ENCODE assay signal across 8 cellular contexts in the genomic region with DNA sequence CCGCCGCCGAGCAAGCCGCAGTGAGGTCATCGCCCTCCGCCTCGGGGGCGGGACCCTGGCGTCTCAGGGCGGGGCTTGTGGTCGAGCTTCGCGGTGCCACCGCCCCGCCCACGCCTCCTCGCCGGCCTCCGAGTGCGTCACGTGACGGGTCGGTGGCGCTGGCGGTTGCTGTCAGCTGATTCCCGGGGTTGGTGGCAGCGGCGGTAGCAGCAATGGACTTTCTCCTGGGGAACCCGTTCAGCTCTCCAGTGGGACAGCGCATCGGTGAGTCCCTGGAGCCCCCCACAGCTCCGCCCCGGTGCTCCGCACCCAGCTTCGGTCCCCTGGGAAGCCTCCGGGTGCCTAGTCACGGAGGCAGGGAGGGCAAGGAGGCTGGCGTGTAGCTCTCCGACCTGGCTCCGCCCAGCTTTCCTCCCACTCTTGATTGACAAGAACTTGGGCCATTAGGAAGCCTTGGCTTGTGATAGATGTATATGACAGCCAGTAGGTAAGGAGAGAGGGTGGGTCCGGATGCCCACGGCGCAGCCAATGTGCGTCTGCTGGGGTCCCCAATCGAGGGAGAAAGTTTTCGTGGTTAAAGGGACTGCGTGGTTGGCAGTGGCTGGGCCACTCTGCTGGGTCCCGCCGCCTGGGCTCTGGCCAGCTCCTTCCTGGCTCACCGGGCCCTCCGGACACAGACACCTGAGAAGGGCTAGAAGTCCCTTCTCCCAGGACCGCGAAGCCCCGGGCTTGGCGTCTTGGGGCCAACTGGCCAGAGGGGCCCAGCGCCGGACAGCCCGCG. TPM values are rescaled to one million over a fixed set of nuclear protein-coding genes. Genes with fewer than 3 reads are reported as not detected.
DNase-seq lines count a peak whose midpoint lies in the region; ATAC-seq and TF ChIP-seq lines count a peak whose summit lies in the region.

A gene (plus strand): TSS at position 178 of the 781 bp plus-strand sequence. CDS start 35 bp downstream, at position 213.

- peak within 1 kb of the TSS; percentile 91 to 98 for H3K27ac Mint-ChIP-seq in activated naive CD4-positive, alpha-beta T cell treated with anti-CD3 and anti-CD28 coated beads, Interleukin-2, amount 50 U/mL, for 72 hours

- H3K9me3 Mint-ChIP-seq in activated naive CD4-positive, alpha-beta T cell treated with anti-CD3 and anti-CD28 coated beads, Interleukin-2, amount 50 U/mL, for 72 hours, result no peaks in the 10 kb centered on the region

- H3K27ac ChIP-seq in temporal lobe (ENCODE audit: low read depth, low read length), result peak within 1 kb of the TSS; percentile 90

- no peaks in the 10 kb centered on the region for H3K27me3 ChIP-seq in GM06990 (replicated peaks; ENCODE audit: control insufficient read depth, insufficient read depth, low read length)

- no peak for TF ChIP-seq CTCF in GM06990 (IDR thresholded peaks at IDR 0.05; ENCODE audit: insufficient read depth, low read length, poor library complexity, severe bottlenecking)

- H3K4me3 ChIP-seq in GM06990 (replicated peaks; ENCODE audit: low read depth, low read length), result peak within 1 kb of the TSS; percentile 86

- H3K36me3 ChIP-seq in GM06990 (ENCODE audit: control insufficient read depth, insufficient read depth, low read length), result peaks cover 2% of the 10 kb centered on the region

- peak; percentile 96 for ATAC-seq in HG02610 (IDR thresholded peaks at IDR 0.05; ENCODE audit: unreplicated experiment)
- peak; percentile 95 to 97 for ATAC-seq in activated naive CD4-positive, alpha-beta T cell treated with anti-CD3 and anti-CD28 coated beads, Interleukin-2, amount 50 U/mL, for 72 hours

- H3K36me3 Mint-ChIP-seq in activated naive CD4-positive, alpha-beta T cell treated with anti-CD3 and anti-CD28 coated beads, Interleukin-2, amount 50 U/mL, for 72 hours, result no peaks in the 10 kb centered on the region

- DNase-seq in GM06990 (ENCODE audit: extremely low read depth, insufficient read length), result peak; percentile 97
- DNase-seq in NCI-H1092 treated with DMSO at 0.1 percent for 48 hours (lab: John Stamatoyannopoulos, UW), result peak; percentile 97
- DNase-seq in SKM-1 (lab: John Stamatoyannopoulos, UW; ENCODE audit: unreplicated experiment), result peak; percentile 91
- DNase-seq in activated naive CD4-positive, alpha-beta T cell treated with anti-CD3 and anti-CD28 coated beads, Interleukin-2, amount 50 U/mL, for 72 hours (ENCODE audit: low spot score in 2 of 2), result peak; percentile 97 to 98
- DNase-seq in glomerular endothelial cell (ENCODE audit: extremely low read depth, low read depth, low spot score), result peak; percentile 98
- DNase-seq in occipital lobe (lab: John Stamatoyannopoulos, UW), result peak; percentile 96

RNA-seq across cellular contexts. Expression of the gene that starts here (rescaled TPM):
- 10 to 100 TPM; 28.5 to 56.7 TPM for total RNA-seq in activated naive CD4-positive, alpha-beta T cell treated with anti-CD3 and anti-CD28 coated beads, Interleukin-2, amount 50 U/mL, for 72 hours
- total RNA-seq in glomerular endothelial cell, result 54.6 and 60.2 TPM in 2 replicates
- total RNA-seq in occipital lobe, result 7.2 TPM
- total RNA-seq in temporal lobe, result 8.1 TPM

Comparison
In these comparisons a context has a peak if more than half of its experiments do, and no peak if none do; other contexts are left out.
1. Peak in every context shown above with its lines: DNase-seq, ATAC-seq, H3K4me3 ChIP-seq and H3K27ac ChIP-seq.